ENCODE assay signal across 8 cellular contexts in genomic region chr16:2911580-2912329, GRCh38. TPM values are rescaled to one million over a fixed set of nuclear protein-coding genes. Genes with fewer than 3 reads are reported as not detected.
A peak's percentile ranks its signal among the peaks of the same experiment; 100 is the strongest.
DNase-seq lines count a peak whose midpoint lies in the region; ATAC-seq and TF ChIP-seq lines count a peak whose summit lies in the region.

FLYWCH1 (plus strand) TSS chr16:2911931; CDS start chr16:2929686, 17,755 bp downstream.

- POLR2A ChIA-PET in AG04450 (lab: Yijun Ruan, JAX) = interaction anchor here (0.5 to 2.3 kb wide), 4 partner anchors 9 to 138 kb away, joined by 3 to 14 read pairs (median 4); partner anchors contain the start of gene FLYWCH2

- H3K27ac ChIP-seq in AG04450 (ENCODE audit: low read depth, low read length) (peak within 1 kb of the TSS; percentile 91), WERI-Rb-1 (peak within 1 kb of the TSS; percentile 51), breast epithelium (peak within 1 kb of the TSS; percentile 77 to 91), skeletal muscle tissue (ENCODE audit: low read depth, low read length) (peak within 1 kb of the TSS; percentile 79)

- peak; percentile 93 for ATAC-seq in GM18909 (IDR thresholded peaks at IDR 0.05; ENCODE audit: poor library complexity, unreplicated experiment)
- ATAC-seq in HG03159 (IDR thresholded peaks at IDR 0.05; ENCODE audit: unreplicated experiment) = peak; percentile 85

- CTCF ChIA-PET in AG04450 (lab: Charles Lee) = interaction anchor here (0.8 to 3.2 kb wide), 5 partner anchors 9 to 73 kb away, joined by 3 to 12 read pairs (median 4); partner anchors contain the start of gene FLYWCH2

- H3K4me3 ChIP-seq in AG04450 (ENCODE audit: low read depth, low read length) = peak within 1 kb of the TSS; percentile 91
- H3K4me3 ChIP-seq in WERI-Rb-1 (ENCODE audit: low read depth, low read length) = peak within 1 kb of the TSS; percentile 87
- peak within 1 kb of the TSS; percentile 86 to 91 (median 88) for H3K4me3 ChIP-seq in breast epithelium
- peak within 1 kb of the TSS; percentile 79 for H3K4me3 ChIP-seq in iPS-18c (ENCODE audit: insufficient read depth, low read depth, low read length)
- H3K4me3 ChIP-seq in skeletal muscle tissue (ENCODE audit: low read length in 3 of 3) = peak within 1 kb of the TSS; percentile 84 to 95 (median 94)

- peak within 1 kb of the TSS; percentile 84 to 92 (median 91) for H3K9ac ChIP-seq in skeletal muscle tissue (ENCODE audit: low read depth in 1 of 3, low read length in 3 of 3)

- TF ChIP-seq CTCF in AG04450 (IDR thresholded peaks at IDR 0.05; ENCODE audit: low read depth, low read length) (no peak), WERI-Rb-1 (IDR thresholded peaks at IDR 0.05; ENCODE audit: low read depth, low read length) (no peak), breast epithelium (IDR thresholded peaks at IDR 0.05) (no peak)

- no peaks in the 10 kb centered on the region for H3K9me3 ChIP-seq in AG04450 (ENCODE audit: control insufficient read depth, insufficient read depth, low read length)
- H3K9me3 ChIP-seq in WERI-Rb-1 (ENCODE audit: severe bottlenecking) = no peaks in the 10 kb centered on the region
- H3K9me3 ChIP-seq in breast epithelium = no peaks in the 10 kb centered on the region
- no peaks in the 10 kb centered on the region for H3K9me3 ChIP-seq in iPS-18c (ENCODE audit: control insufficient read depth, insufficient read depth, low read length)
- no peaks in the 10 kb centered on the region for H3K9me3 ChIP-seq in skeletal muscle tissue (ENCODE audit: control insufficient read depth in 3 of 3, low read length in 3 of 3)

- H3K36me3 ChIP-seq in WERI-Rb-1 (peaks cover 7% of the 10 kb centered on the region), breast epithelium (no peaks in the 10 kb centered on the region), skeletal muscle tissue (ENCODE audit: control insufficient read depth in 3 of 3, insufficient read depth in 3 of 3, low read length in 3 of 3) (peaks cover 9% of the 10 kb centered on the region in 3 donors)

- peak; percentile 94 for DNase-seq in AG04450 (ENCODE audit: low read depth, low spot score)
- peak; percentile 99 for DNase-seq in NCI-H2227 (lab: John Stamatoyannopoulos, UW; ENCODE audit: unreplicated experiment)
- peak; percentile 98 for DNase-seq in WERI-Rb-1
- DNase-seq in breast epithelium (ENCODE audit: low spot score in 2 of 2) = peak; percentile 98

- intact Hi-C loops in breast epithelium (cut with DNase I; ENCODE audit: low total_unique reads) = no loop called here

- TF ChIP-seq POLR2A in breast epithelium (IDR thresholded peaks at IDR 0.05) = no peak

- H3K4me1 ChIP-seq in breast epithelium = peaks cover 0 to 5% of the 10 kb centered on the region in 2 donors
- peaks cover 17 to 33% (median 22%) of the 10 kb centered on the region in 3 donors for H3K4me1 ChIP-seq in skeletal muscle tissue (ENCODE audit: control insufficient read depth in 3 of 3, insufficient read depth in 3 of 3, low read length in 3 of 3)

- H3K27me3 ChIP-seq in AG04450 (ENCODE audit: control insufficient read depth, insufficient read depth, low read length) (no peaks in the 10 kb centered on the region), WERI-Rb-1 (ENCODE audit: insufficient read depth, low read depth, severe bottlenecking) (no peaks in the 10 kb centered on the region), breast epithelium (no peaks in the 10 kb centered on the region), skeletal muscle tissue (ENCODE audit: control insufficient read depth in 3 of 3, insufficient read depth in 3 of 3, low read length in 3 of 3) (no peaks in the 10 kb centered on the region)

RNA-seq across cellular contexts. Expression of gene FLYWCH1, which starts in this region (rescaled TPM):
- polyA plus RNA-seq in AG04450 (2011; rRNA removed) = 15.1 and 19.8 TPM in 2 replicates
- 14.2 and 17.9 TPM in 2 replicates for polyA minus RNA-seq in AG04450 (2011; rRNA and poly(A)+ RNA removed)
- total RNA-seq in breast epithelium = 10 to 100 TPM; 28.0 to 30.9 (median 28.2) TPM
- 11.0 TPM for total RNA-seq in skeletal muscle tissue

Comparison
In these comparisons a context has a peak if more than half of its experiments do, and no peak if none do; other contexts are left out.
1. Peak in every context shown above with its lines: DNase-seq, ATAC-seq, H3K4me3 ChIP-seq and H3K27ac ChIP-seq.